In the genomic region with DNA sequence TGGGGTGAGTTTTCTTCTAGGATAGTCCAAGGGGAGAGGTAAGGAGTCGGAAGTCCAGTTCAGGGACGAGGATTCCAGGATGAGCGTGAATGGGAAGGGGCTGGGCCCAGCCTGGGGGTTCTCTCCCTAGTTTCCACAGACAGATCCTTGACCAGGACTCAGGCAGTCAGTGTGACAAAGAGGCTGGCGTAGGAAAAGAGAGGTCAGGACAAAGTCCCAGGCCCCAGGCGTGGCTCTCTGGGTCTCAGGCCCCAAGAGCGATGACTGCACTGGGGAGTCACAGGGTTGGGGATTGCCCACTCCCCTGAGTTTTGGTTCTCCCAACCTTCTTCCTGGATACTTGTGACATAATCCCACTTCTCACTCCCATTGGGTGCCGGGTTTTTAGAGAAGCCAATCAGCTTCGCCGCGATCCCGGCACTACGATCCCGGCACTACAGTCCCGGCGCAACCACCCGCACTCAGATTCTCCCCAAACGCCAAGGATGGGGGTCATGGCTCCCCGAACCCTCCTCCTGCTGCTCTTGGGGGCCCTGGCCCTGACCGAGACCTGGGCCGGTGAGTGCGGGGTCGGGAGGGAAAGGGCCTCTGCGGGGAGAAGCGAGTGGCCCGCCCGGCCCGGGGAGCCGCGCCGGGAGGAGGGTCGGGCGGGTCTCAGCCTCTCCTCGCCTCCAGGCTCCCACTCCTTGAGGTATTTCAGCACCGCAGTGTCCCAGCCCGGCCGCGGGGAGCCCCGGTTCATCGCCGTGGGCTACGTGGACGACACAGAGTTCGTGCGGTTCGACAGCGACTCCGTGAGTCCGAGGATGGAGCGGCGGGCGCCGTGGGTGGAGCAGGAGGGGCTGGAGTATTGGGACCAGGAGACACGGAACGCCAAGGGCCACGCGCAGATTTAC, we compare ENCODE assay signal across 1 cellular context.
TF ChIP-seq lines count a peak whose summit lies in the region.

No MANE protein-coding gene starts in this region.

TF ChIP-seq in HepG2, 621 proteins besides CTCF, POLR2A, EP300 and RAD21 (continued from another document and continues in another):
- TF ChIP-seq ZMYM2 (CRISPR knock-in tag; IDR thresholded peaks at IDR 0.05) (no peak), TRIM24 (CRISPR knock-in tag; IDR thresholded peaks at IDR 0.05) (no peak), RBFOX2 (IDR thresholded peaks at IDR 0.05; ENCODE audit: low read depth, low read length) (peak; percentile 47), ZBTB7A (CRISPR knock-in tag; IDR thresholded peaks at IDR 0.05) (no peak), NFYB (CRISPR knock-in tag; IDR thresholded peaks at IDR 0.05) (peak; percentile 95), SYNCRIP (IDR thresholded peaks at IDR 0.05; ENCODE audit: insufficient read depth, low read depth, low read length) (no peak), SRY (CRISPR knock-in tag; IDR thresholded peaks at IDR 0.05) (peak; percentile 86; the same call in 1 of the 2 replicates), MYNN (CRISPR knock-in tag; IDR thresholded peaks at IDR 0.05; ENCODE audit: low read depth) (peak; percentile 46; the same call in 1 of the 2 replicates), SIX1 (CRISPR knock-in tag; IDR thresholded peaks at IDR 0.05; ENCODE audit: borderline replicate concordance) (no peak), SP5 (CRISPR knock-in tag; IDR thresholded peaks at IDR 0.05; ENCODE audit: borderline replicate concordance, low read depth) (peak; percentile 6; the same call in 1 of the 2 replicates), ZNF776 (CRISPR knock-in tag; IDR thresholded peaks at IDR 0.05) (peak; percentile 46; the same call in 1 of the 2 replicates), ZNF556 (CRISPR knock-in tag; IDR thresholded peaks at IDR 0.05; ENCODE audit: borderline replicate concordance) (0 out of 2 replicates have a peak, but pooled peaks have one; percentile 37), NR3C1 (CRISPR knock-in tag; IDR thresholded peaks at IDR 0.05) (no peak), ZNF224 (CRISPR knock-in tag; IDR thresholded peaks at IDR 0.05) (0 out of 2 replicates have a peak, but pooled peaks have one; percentile 70), ZNF431 (CRISPR knock-in tag; IDR thresholded peaks at IDR 0.05; ENCODE audit: borderline replicate concordance, low read depth) (no peak), MAFF (IDR thresholded peaks at IDR 0.05; ENCODE audit: low read depth, low read length) (no peak), ZNF33A (CRISPR knock-in tag; IDR thresholded peaks at IDR 0.05; ENCODE audit: borderline replicate concordance) (no peak), ZNF460 (CRISPR knock-in tag; IDR thresholded peaks at IDR 0.05; ENCODE audit: borderline replicate concordance) (no peak), ZNF569 (CRISPR knock-in tag; IDR thresholded peaks at IDR 0.05; ENCODE audit: borderline replicate concordance) (no peak), RBM22 (optimal IDR thresholded peaks at IDR 0.05; ENCODE audit: low read length) (no peak), ZNF230 (CRISPR knock-in tag; IDR thresholded peaks at IDR 0.05) (0 out of 2 replicates have a peak, but pooled peaks have one; percentile 53), ATF7-NPFF (CRISPR knock-in tag; IDR thresholded peaks at IDR 0.05; ENCODE audit: low read depth) (0 out of 2 replicates have a peak, but pooled peaks have one; percentile 37)
- TF ChIP-seq, protein P1, sequence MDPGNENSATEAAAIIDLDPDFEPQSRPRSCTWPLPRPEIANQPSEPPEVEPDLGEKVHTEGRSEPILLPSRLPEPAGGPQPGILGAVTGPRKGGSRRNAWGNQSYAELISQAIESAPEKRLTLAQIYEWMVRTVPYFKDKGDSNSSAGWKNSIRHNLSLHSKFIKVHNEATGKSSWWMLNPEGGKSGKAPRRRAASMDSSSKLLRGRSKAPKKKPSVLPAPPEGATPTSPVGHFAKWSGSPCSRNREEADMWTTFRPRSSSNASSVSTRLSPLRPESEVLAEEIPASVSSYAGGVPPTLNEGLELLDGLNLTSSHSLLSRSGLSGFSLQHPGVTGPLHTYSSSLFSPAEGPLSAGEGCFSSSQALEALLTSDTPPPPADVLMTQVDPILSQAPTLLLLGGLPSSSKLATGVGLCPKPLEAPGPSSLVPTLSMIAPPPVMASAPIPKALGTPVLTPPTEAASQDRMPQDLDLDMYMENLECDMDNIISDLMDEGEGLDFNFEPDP (CRISPR knock-in tag; conservative IDR thresholded peaks at IDR 0.05), result no peak
- TF ChIP-seq, protein P2, sequence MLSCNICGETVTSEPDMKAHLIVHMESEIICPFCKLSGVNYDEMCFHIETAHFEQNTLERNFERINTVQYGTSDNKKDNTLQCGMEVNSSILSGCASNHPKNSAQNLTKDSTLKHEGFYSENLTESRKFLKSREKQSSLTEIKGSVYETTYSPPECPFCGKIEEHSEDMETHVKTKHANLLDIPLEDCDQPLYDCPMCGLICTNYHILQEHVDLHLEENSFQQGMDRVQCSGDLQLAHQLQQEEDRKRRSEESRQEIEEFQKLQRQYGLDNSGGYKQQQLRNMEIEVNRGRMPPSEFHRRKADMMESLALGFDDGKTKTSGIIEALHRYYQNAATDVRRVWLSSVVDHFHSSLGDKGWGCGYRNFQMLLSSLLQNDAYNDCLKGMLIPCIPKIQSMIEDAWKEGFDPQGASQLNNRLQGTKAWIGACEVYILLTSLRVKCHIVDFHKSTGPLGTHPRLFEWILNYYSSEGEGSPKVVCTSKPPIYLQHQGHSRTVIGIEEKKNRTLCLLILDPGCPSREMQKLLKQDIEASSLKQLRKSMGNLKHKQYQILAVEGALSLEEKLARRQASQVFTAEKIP (CRISPR knock-in tag; IDR thresholded peaks at IDR 0.05; ENCODE audit: borderline replicate concordance), result no peak
- TF ChIP-seq, protein P3, sequence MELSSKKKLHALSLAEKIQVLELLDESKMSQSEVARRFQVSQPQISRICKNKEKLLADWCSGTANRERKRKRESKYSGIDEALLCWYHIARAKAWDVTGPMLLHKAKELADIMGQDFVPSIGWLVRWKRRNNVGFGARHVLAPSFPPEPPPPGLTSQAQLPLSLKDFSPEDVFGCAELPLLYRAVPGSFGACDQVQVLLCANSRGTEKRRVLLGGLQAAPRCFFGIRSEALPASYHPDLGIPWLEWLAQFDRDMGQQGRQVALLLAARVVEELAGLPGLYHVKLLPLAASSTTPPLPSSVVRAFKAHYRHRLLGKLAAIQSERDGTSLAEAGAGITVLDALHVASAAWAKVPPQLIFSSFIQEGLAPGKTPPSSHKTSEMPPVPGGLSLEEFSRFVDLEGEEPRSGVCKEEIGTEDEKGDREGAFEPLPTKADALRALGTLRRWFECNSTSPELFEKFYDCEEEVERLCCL (CRISPR knock-in tag; IDR thresholded peaks at IDR 0.05; ENCODE audit: borderline replicate concordance), result no peak
- TF ChIP-seq, protein P4, sequence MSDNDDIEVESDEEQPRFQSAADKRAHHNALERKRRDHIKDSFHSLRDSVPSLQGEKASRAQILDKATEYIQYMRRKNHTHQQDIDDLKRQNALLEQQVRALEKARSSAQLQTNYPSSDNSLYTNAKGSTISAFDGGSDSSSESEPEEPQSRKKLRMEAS (IDR thresholded peaks at IDR 0.05), result peak; percentile 63
- TF ChIP-seq, protein P5, sequence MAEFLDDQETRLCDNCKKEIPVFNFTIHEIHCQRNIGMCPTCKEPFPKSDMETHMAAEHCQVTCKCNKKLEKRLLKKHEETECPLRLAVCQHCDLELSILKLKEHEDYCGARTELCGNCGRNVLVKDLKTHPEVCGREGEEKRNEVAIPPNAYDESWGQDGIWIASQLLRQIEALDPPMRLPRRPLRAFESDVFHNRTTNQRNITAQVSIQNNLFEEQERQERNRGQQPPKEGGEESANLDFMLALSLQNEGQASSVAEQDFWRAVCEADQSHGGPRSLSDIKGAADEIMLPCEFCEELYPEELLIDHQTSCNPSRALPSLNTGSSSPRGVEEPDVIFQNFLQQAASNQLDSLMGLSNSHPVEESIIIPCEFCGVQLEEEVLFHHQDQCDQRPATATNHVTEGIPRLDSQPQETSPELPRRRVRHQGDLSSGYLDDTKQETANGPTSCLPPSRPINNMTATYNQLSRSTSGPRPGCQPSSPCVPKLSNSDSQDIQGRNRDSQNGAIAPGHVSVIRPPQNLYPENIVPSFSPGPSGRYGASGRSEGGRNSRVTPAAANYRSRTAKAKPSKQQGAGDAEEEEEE (CRISPR knock-in tag; IDR thresholded peaks at IDR 0.05; ENCODE audit: borderline replicate concordance), result no peak
- TF ChIP-seq, protein P6, sequence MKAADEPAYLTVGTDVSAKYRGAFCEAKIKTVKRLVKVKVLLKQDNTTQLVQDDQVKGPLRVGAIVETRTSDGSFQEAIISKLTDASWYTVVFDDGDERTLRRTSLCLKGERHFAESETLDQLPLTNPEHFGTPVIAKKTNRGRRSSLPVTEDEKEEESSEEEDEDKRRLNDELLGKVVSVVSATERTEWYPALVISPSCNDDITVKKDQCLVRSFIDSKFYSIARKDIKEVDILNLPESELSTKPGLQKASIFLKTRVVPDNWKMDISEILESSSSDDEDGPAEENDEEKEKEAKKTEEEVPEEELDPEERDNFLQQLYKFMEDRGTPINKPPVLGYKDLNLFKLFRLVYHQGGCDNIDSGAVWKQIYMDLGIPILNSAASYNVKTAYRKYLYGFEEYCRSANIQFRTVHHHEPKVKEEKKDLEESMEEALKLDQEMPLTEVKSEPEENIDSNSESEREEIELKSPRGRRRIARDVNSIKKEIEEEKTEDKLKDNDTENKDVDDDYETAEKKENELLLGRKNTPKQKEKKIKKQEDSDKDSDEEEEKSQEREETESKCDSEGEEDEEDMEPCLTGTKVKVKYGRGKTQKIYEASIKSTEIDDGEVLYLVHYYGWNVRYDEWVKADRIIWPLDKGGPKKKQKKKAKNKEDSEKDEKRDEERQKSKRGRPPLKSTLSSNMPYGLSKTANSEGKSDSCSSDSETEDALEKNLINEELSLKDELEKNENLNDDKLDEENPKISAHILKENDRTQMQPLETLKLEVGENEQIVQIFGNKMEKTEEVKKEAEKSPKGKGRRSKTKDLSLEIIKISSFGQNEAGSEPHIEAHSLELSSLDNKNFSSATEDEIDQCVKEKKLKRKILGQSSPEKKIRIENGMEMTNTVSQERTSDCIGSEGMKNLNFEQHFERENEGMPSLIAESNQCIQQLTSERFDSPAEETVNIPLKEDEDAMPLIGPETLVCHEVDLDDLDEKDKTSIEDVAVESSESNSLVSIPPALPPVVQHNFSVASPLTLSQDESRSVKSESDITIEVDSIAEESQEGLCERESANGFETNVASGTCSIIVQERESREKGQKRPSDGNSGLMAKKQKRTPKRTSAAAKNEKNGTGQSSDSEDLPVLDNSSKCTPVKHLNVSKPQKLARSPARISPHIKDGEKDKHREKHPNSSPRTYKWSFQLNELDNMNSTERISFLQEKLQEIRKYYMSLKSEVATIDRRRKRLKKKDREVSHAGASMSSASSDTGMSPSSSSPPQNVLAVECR (CRISPR knock-in tag; IDR thresholded peaks at IDR 0.05; ENCODE audit: borderline replicate concordance), result peak; percentile 55; the same call in 1 of the 2 replicates
- TF ChIP-seq, protein P7, sequence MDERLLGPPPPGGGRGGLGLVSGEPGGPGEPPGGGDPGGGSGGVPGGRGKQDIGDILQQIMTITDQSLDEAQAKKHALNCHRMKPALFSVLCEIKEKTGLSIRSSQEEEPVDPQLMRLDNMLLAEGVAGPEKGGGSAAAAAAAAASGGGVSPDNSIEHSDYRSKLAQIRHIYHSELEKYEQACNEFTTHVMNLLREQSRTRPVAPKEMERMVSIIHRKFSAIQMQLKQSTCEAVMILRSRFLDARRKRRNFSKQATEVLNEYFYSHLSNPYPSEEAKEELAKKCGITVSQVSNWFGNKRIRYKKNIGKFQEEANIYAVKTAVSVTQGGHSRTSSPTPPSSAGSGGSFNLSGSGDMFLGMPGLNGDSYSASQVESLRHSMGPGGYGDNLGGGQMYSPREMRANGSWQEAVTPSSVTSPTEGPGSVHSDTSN (CRISPR knock-in tag; IDR thresholded peaks at IDR 0.05), result no peak
- TF ChIP-seq, protein P8, sequence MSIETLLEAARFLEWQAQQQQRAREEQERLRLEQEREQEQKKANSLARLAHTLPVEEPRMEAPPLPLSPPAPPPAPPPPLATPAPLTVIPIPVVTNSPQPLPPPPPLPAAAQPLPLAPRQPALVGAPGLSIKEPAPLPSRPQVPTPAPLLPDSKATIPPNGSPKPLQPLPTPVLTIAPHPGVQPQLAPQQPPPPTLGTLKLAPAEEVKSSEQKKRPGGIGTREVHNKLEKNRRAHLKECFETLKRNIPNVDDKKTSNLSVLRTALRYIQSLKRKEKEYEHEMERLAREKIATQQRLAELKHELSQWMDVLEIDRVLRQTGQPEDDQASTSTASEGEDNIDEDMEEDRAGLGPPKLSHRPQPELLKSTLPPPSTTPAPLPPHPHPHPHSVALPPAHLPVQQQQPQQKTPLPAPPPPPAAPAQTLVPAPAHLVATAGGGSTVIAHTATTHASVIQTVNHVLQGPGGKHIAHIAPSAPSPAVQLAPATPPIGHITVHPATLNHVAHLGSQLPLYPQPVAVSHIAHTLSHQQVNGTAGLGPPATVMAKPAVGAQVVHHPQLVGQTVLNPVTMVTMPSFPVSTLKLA (IDR thresholded peaks at IDR 0.05), result no peak
